ENCODE assay signal across 14 cellular contexts in genomic region chr6:83609248-83609647, GRCh38.
"Had no signal": no experiment of that assay in that cellular context is flagged by ENCODE, and none has a peak within 500 bp of the region (broad histone marks: within the 10 kb centered on the region; RNA-seq: fewer than 3 reads in every experiment).

No MANE protein-coding gene starts in this region.

- H3K27ac ChIP-seq: ascending aorta, dorsolateral prefrontal cortex, lower lobe of right lung, ovary, sigmoid colon, WERI-Rb-1 had no signal

- DNase-seq: activated CD4-positive, alpha-beta T cell treated with anti-CD3 and anti-CD28 coated beads for 4 hours; activated CD8-positive, alpha-beta memory T cell treated with anti-CD3 and anti-CD28 coated beads, Interleukin-2, amount 50 U/mL, for 48 hours; activated CD8-positive, alpha-beta T cell treated with anti-CD3 and anti-CD28 coated beads, Interleukin-2, amount 10 ng/mL, durations not matched to agents 7 days and 5 days; dorsolateral prefrontal cortex; hypothalamus; kidney glomerular epithelial cell; lower lobe of right lung; ovary; sigmoid colon; stimulated activated CD4-positive, alpha-beta T cell treated with anti-CD3 and anti-CD28 coated beads, Interleukin-12 subunit alpha, Interleukin-12 subunit beta, amount 100 ng/mL, for 4 hours; stimulated activated naive CD4-positive, alpha-beta T cell treated with Interleukin-2 at 50 U/mL for 16 hours; trophoblast cell; WERI-Rb-1 had no signal

- H3K4me1 ChIP-seq: ascending aorta, lower lobe of right lung, sigmoid colon had no signal

- H3K36me3 ChIP-seq: ascending aorta, lower lobe of right lung, ovary, sigmoid colon, WERI-Rb-1 had no signal

- H3K27me3 ChIP-seq: ascending aorta, dorsolateral prefrontal cortex, ovary, sigmoid colon had no signal

- H3K9me3 ChIP-seq: ascending aorta, lower lobe of right lung, ovary, sigmoid colon had no signal

- H3K4me3 ChIP-seq: ascending aorta, dorsolateral prefrontal cortex, lower lobe of right lung, ovary, sigmoid colon had no signal
